ENCODE assay signal across 8 cellular contexts in the genomic region with DNA sequence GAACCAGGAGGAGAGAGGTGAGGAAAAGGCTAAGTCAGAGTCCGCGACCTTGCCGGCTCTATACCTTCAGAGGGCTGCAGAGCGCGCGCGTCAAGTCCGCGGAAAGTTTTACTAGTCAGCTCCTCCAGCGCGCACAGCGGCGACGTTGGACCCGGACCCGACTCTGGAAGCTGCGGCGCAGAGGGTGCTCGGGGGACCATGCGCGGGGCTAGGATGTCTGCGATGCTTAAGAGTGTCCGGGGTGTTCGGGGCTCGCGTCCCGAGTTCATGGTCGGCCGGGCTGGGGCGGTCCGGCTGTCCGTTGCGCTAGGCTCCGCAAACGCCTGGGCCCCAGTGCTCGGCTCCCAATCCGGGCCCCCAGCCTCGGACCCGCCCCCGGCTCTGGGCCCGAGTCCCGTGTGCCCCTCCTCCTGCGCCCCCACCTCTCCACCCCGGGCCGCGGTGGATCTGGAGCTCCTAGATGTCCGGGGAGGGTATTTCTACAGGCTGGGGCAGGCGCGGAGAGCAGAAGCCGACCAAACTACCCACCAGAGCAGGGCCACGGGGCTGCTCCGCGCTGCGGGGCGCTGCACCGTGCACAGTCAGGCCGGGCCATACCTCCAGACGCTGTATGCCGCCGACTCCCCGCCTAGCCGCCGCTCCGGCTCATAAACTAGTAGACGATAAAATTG. TPM values are rescaled to one million over a fixed set of nuclear protein-coding genes. Genes with fewer than 3 reads are reported as not detected.
DNase-seq lines count a peak whose midpoint lies in the region; TF ChIP-seq lines count a peak whose summit lies in the region.

A gene with protein sequence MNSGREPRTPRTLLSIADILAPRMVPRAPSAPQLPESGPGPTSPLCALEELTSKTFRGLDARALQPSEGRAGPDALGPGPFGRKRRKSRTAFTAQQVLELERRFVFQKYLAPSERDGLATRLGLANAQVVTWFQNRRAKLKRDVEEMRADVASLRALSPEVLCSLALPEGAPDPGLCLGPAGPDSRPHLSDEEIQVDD (minus strand): TSS at position 335 of the 671 bp plus-strand sequence. CDS start 66 bp downstream, at position 269.

- H3K4me3 Mint-ChIP-seq in osteocyte (ENCODE audit: unreplicated experiment), result peak within 1 kb of the TSS; percentile 76

- TF ChIP-seq CTCF in WI38 (IDR thresholded peaks at IDR 0.05; ENCODE audit: low read depth, low read length), result no peak
- no peak for TF ChIP-seq CTCF in esophagus squamous epithelium (IDR thresholded peaks at IDR 0.05)
- TF ChIP-seq CTCF in osteocyte (IDR thresholded peaks at IDR 0.05), result no peak

- peaks cover 8% of the 10 kb centered on the region for H3K36me3 Mint-ChIP-seq in osteocyte (ENCODE audit: unreplicated experiment)

- no peak for DNase-seq in Caki2 (ENCODE audit: low read depth)
- DNase-seq in esophagus squamous epithelium (lab: John Stamatoyannopoulos, UW), result no peak
- DNase-seq in osteocyte (ENCODE audit: extremely low spot score, unreplicated experiment), result no peak
- no peak for DNase-seq in NCI-H1436 (lab: John Stamatoyannopoulos, UW)
- DNase-seq in NCI-H345 (lab: John Stamatoyannopoulos, UW), result no peak
- no peak for DNase-seq in DMS79 (lab: John Stamatoyannopoulos, UW)
- DNase-seq in NCI-H146 (lab: John Stamatoyannopoulos, UW), result no peak

- intact Hi-C loops in esophagus squamous epithelium (cut with DNase I), result no loop called here

- TF ChIP-seq POLR2A in esophagus squamous epithelium (IDR thresholded peaks at IDR 0.05), result no peak

- in situ Hi-C loops in Caki2 (cut with HindIII; ENCODE audit: low pct_unique_long_range_greater_than_20kb, low sequenced_read_pairs), result no loop called here

- peaks cover 31 to 56% (median 37%) of the 10 kb centered on the region in 3 donors for H3K4me1 ChIP-seq in esophagus squamous epithelium

- peaks cover 39% of the 10 kb centered on the region for H3K27me3 Mint-ChIP-seq in osteocyte (ENCODE audit: unreplicated experiment)

- 18 to 19% methylated on average over 11 to 25 of the region's 65 CpGs for WGBS in esophagus squamous epithelium, 2 donors

- peak within 1 kb of the TSS; percentile 40 for H3K27ac Mint-ChIP-seq in osteocyte (ENCODE audit: unreplicated experiment)

- H3K27me3 ChIP-seq in esophagus squamous epithelium, result peaks cover 7 to 75% (median 20%) of the 10 kb centered on the region in 4 donors

- H3K36me3 ChIP-seq in esophagus squamous epithelium, result peaks cover 0 to 4% (median 0%) of the 10 kb centered on the region in 3 donors

- no peaks in the 10 kb centered on the region for H3K9me3 ChIP-seq in esophagus squamous epithelium

- H3K27ac ChIP-seq in esophagus squamous epithelium, result peak within 1 kb of the TSS in 1 of 4 donors; percentile 15

- no peaks in the 10 kb centered on the region for H3K9me3 Mint-ChIP-seq in osteocyte (ENCODE audit: unreplicated experiment)

- peaks cover 51% of the 10 kb centered on the region for H3K4me1 Mint-ChIP-seq in osteocyte (ENCODE audit: unreplicated experiment)

- H3K4me3 ChIP-seq in WI38 (ENCODE audit: low read depth, low read length), result peak within 1 kb of the TSS; percentile 53
- peak within 1 kb of the TSS; percentile 29 to 61 (median 50) for H3K4me3 ChIP-seq in esophagus squamous epithelium

RNA-seq across cellular contexts. Expression of the gene that starts here (rescaled TPM):
- total RNA-seq in Caki2 (2014; rRNA removed; shearing (Covaris generic); ENCODE audit: low replicate concordance), result 28.5 and 41.0 TPM in 2 replicates
- total RNA-seq in esophagus squamous epithelium, result under 1 TPM in 2 of 4 donors, not detected in 2; 0.38 to 0.57 TPM
- total RNA-seq in osteocyte, result 1.0 and 1.1 TPM in 2 replicates

Comparison
In these comparisons a context has a peak if more than half of its experiments do, and no peak if none do; other contexts are left out.
1. RNA of the gene that starts here (total RNA-seq): 28.5 to 41.0 TPM in Caki2; 1.0 to 1.1 TPM in osteocyte and 0.38 to 0.57 TPM in esophagus squamous epithelium; every median in the first group is over 10 times any median in the second.